14 cellular contexts compared by ENCODE assay signal in genomic region chr1:27179373-27179772, GRCh38.
"Had no signal": no experiment of that assay in that cellular context is flagged by ENCODE, and none has a peak within 500 bp of the region (broad histone marks: within the 10 kb centered on the region; RNA-seq: fewer than 3 reads in every experiment).

No MANE protein-coding gene starts in this region.

- DNase-seq: activated effector memory CD4-positive, alpha-beta T cell treated with Interleukin-2 at 50 U/mL for 16 hours; activated T-cell treated with anti-CD3 and anti-CD28 coated beads, Interleukin-2, amount 50 U/mL, for 24 hours; amygdala; dorsolateral prefrontal cortex; head of caudate nucleus; islet precursor cell; left lung; mesendoderm; stimulated activated CD4-positive, alpha-beta T cell treated with anti-CD3 and anti-CD28 coated beads, Interleukin-15, amount 100 ng/mL, for 24 hours; stimulated activated CD4-positive, alpha-beta T cell treated with anti-CD3 and anti-CD28 coated beads, Interleukin-4, amount 100 ng/mL, for 24 hours; SW 1271; upper lobe of right lung had no signal

- ATAC-seq: activated CD4-positive, CD25-positive, alpha-beta regulatory T cell treated with anti-CD3 and anti-CD28 coated beads, Interleukin-2, amount 50 U/mL, for 24 hours; left lung; upper lobe of right lung had no signal

- FAIRE-seq: endometrium had no signal

- H3K4me1 ChIP-seq: left lung, upper lobe of right lung had no signal

- H3K4me3 ChIP-seq: dorsolateral prefrontal cortex, left lung, upper lobe of right lung had no signal

- H3K27me3 ChIP-seq: dorsolateral prefrontal cortex, left lung, upper lobe of right lung had no signal

- H3K36me3 ChIP-seq: left lung, upper lobe of right lung had no signal

- H3K27ac ChIP-seq: dorsolateral prefrontal cortex, left lung, upper lobe of right lung had no signal
